ENCODE assay signal across 3 cellular contexts in the genomic region with DNA sequence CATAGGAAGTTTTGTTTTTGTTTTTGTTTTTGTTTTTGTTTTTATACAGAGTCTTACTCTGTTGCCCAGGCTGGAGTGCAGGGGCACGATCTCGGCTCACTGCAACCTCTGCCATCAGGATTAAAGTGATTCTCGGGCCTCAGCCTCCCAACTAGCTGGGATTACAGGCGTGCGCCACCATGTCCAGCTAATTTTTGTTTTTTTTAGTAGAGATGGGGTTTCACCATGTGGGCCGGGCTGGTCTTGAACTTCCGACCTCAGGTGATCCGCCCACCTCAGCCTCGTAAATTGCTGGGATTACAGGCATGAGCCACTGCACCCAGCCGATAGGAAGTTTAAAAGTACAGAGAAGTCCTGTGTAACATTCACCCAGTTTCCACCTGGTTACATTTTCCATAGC. TPM values are rescaled to one million over a fixed set of nuclear protein-coding genes. Genes with fewer than 3 reads are reported as not detected.
"Had no signal": no experiment of that assay in that cellular context is flagged by ENCODE, and none has a peak within 500 bp of the region (broad histone marks: within the 10 kb centered on the region; RNA-seq: fewer than 3 reads in every experiment).

No MANE protein-coding gene starts in this region.

RNA-seq across cellular contexts. Expression of a gene that starts 33.4 kb away (rescaled TPM):
- total RNA-seq: naive thymus-derived CD4-positive, alpha-beta T cell; natural killer cell treated with Interleukin-12 subunit alpha and Interleukin-12 subunit beta and Interleukin-15 and Interleukin-18, amount 100 ng/mL, for 72 hours had no signal

RNA-seq across cellular contexts. Expression of a gene that starts 47.7 kb away (rescaled TPM):
- total RNA-seq: naive thymus-derived CD4-positive, alpha-beta T cell; natural killer cell treated with Interleukin-12 subunit alpha and Interleukin-12 subunit beta and Interleukin-15 and Interleukin-18, amount 100 ng/mL, for 72 hours; vagina had no signal
